1 cellular context compared by ENCODE assay signal in genomic region chr2:230919681-230920080, GRCh38.
TF ChIP-seq lines count a peak whose summit lies in the region.

No MANE protein-coding gene starts in this region.

TF ChIP-seq in GM12878, 131 proteins besides CTCF, POLR2A, EP300 and RAD21:
- TF ChIP-seq SUZ12 (IDR thresholded peaks at IDR 0.05; ENCODE audit: unreplicated experiment) (no peak), HDGF (IDR thresholded peaks at IDR 0.05) (no peak), CHD1 (IDR thresholded peaks at IDR 0.05; ENCODE audit: low read depth, low read length) (0 out of 2 replicates have a peak, but pooled peaks have one; percentile 60), MLLT1 (IDR thresholded peaks at IDR 0.05) (0 out of 2 replicates have a peak, but pooled peaks have one; percentile 26), EED (IDR thresholded peaks at IDR 0.05; ENCODE audit: low read depth) (no peak)
